In genomic region chr12:50640321-50640939, GRCh38 we compare ENCODE assay signal across 21 cellular contexts.
"Had no signal": no experiment of that assay in that cellular context is flagged by ENCODE, and none has a peak within 500 bp of the region (broad histone marks: within the 10 kb centered on the region; RNA-seq: fewer than 3 reads in every experiment).

No MANE protein-coding gene starts in this region.

- DNase-seq: activated CD4-positive, alpha-beta T cell treated with anti-CD3 and anti-CD28 coated beads for 1 hour; activated CD8-positive, alpha-beta memory T cell treated with anti-CD3 and anti-CD28 coated beads for 24 hours; activated CD8-positive, alpha-beta memory T cell treated with anti-CD3 and anti-CD28 coated beads, Interleukin-2, amount 50 U/mL, for 48 hours; activated gamma-delta T cell treated with Interleukin-2 at 50 U/mL for 16 hours; activated naive CD8-positive, alpha-beta T cell treated with anti-CD3 and anti-CD28 coated beads for 36 hours; amniotic stem cell; dermis blood vessel endothelial cell; effector memory CD8-positive, alpha-beta T cell; mucosa of descending colon; naive thymus-derived CD4-positive, alpha-beta T cell; right lobe of liver; small intestine; stimulated activated CD4-positive, alpha-beta T cell treated with anti-CD3 and anti-CD28 coated beads, Interleukin-15, amount 100 ng/mL, for 24 hours; stimulated activated CD4-positive, alpha-beta T cell treated with anti-CD3 and anti-CD28 coated beads, Interleukin-4, amount 100 ng/mL, for 1 hour; thyroid gland; WERI-Rb-1 had no signal

- H3K9me3 ChIP-seq: mucosa of descending colon, right lobe of liver, thyroid gland, vagina had no signal

- H3K27ac Mint-ChIP-seq: activated naive CD8-positive, alpha-beta T cell treated with anti-CD3 and anti-CD28 coated beads for 36 hours; effector memory CD8-positive, alpha-beta T cell; memory B cell; T-helper 1 cell treated with Interleukin-12 subunit alpha and Interleukin-12 subunit beta and Interleukin-4 antibody, amounts not matched to agents 30 μg/mL and 1 μg/mL, for 36 hours had no signal

- H3K4me3 ChIP-seq: hepatocyte, mucosa of descending colon, right lobe of liver, thyroid gland, vagina had no signal

- H3K4me3 Mint-ChIP-seq: activated naive CD8-positive, alpha-beta T cell treated with anti-CD3 and anti-CD28 coated beads for 36 hours; effector memory CD8-positive, alpha-beta T cell; memory B cell; naive thymus-derived CD4-positive, alpha-beta T cell; stimulated activated effector memory CD8-positive, alpha-beta T cell treated with anti-CD3 and anti-CD28 coated beads, Interleukin-12 subunit alpha, Interleukin-12 subunit beta, amount 100 ng/mL, for 72 hours; T-helper 1 cell treated with Interleukin-12 subunit alpha and Interleukin-12 subunit beta and Interleukin-4 antibody, amounts not matched to agents 30 μg/mL and 1 μg/mL, for 36 hours had no signal

- H3K27ac ChIP-seq: hepatocyte, right lobe of liver, vagina, WERI-Rb-1 had no signal

- H3K27me3 Mint-ChIP-seq: activated naive CD8-positive, alpha-beta T cell treated with anti-CD3 and anti-CD28 coated beads for 36 hours; effector memory CD8-positive, alpha-beta T cell; memory B cell; naive thymus-derived CD4-positive, alpha-beta T cell had no signal

- H3K36me3 ChIP-seq: thyroid gland had no signal

- H3K9me3 Mint-ChIP-seq: activated naive CD8-positive, alpha-beta T cell treated with anti-CD3 and anti-CD28 coated beads for 36 hours; effector memory CD8-positive, alpha-beta T cell; memory B cell; stimulated activated effector memory CD8-positive, alpha-beta T cell treated with anti-CD3 and anti-CD28 coated beads, Interleukin-12 subunit alpha, Interleukin-12 subunit beta, amount 100 ng/mL, for 72 hours; T-helper 1 cell treated with Interleukin-12 subunit alpha and Interleukin-12 subunit beta and Interleukin-4 antibody, amounts not matched to agents 30 μg/mL and 1 μg/mL, for 36 hours had no signal

- ATAC-seq: effector memory CD8-positive, alpha-beta T cell; mucosa of descending colon; naive thymus-derived CD4-positive, alpha-beta T cell; stimulated activated effector memory CD8-positive, alpha-beta T cell treated with anti-CD3 and anti-CD28 coated beads, Interleukin-12 subunit alpha, Interleukin-12 subunit beta, amount 100 ng/mL, for 72 hours had no signal

- H3K27me3 ChIP-seq: hepatocyte, right lobe of liver, thyroid gland, vagina had no signal
